8 cellular contexts compared by ENCODE assay signal in the genomic region with DNA sequence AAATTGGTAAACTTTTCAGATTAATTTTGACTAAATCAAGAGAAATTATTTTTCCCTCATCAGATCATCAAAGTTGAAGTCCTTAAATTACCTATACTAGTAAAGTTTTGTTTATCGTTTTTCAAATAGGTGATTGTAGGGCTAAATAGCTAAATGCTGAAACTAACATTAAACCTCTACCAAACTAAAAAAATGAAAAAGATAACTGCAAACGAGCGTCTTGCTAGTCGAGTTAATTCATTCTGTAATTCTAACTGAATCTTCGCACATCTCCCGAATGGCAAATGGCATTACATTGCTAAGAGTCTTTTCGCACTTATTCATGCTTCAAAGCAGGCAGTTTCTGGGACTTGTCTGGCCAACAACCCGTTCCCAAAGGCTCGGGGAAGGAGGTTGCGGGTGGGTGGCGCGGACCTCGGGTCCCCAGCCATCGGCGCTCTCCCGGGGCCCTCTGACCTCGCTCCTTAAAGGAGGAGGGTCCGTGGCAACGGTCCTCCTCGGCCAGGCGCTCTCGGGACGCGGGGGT. TPM values are rescaled to one million over a fixed set of nuclear protein-coding genes. Genes with fewer than 3 reads are reported as not detected.
A peak's percentile ranks its signal among the peaks of the same experiment; 100 is the strongest.
DNase-seq lines count a peak whose midpoint lies in the region; ATAC-seq lines count a peak whose summit lies in the region.

No MANE protein-coding gene starts in this region.

- H3K9me3 Mint-ChIP-seq in activated CD8-positive, alpha-beta memory T cell treated with anti-CD3 and anti-CD28 coated beads, Interleukin-2, amount 10 ng/mL, durations not matched to agents 7 days and 5 days (ENCODE audit: low read depth) = no peaks in the 10 kb centered on the region
- H3K9me3 Mint-ChIP-seq in activated T-helper 2 cell treated with anti-CD3 and anti-CD28 coated beads, Interferon-gamma antibody, Interleukin-2, Interleukin-4, amounts not matched to agents 10 μg/mL and 5 μg/mL and 100 μg/mL, durations not matched to agents 14 hours and 24 hours and 36 hours = no peaks in the 10 kb centered on the region
- H3K9me3 Mint-ChIP-seq in stimulated activated memory B cell treated with anti-CD40 and anti-IgM and Interleukin-4, amounts not matched to agents 10 μg/mL and 1 μg/mL and 100 μg/mL, for 72 hours = no peaks in the 10 kb centered on the region

- H3K27me3 Mint-ChIP-seq in activated CD8-positive, alpha-beta memory T cell treated with anti-CD3 and anti-CD28 coated beads, Interleukin-2, amount 10 ng/mL, durations not matched to agents 7 days and 5 days = peaks cover 79% of the 10 kb centered on the region
- H3K27me3 Mint-ChIP-seq in activated T-helper 2 cell treated with anti-CD3 and anti-CD28 coated beads, Interferon-gamma antibody, Interleukin-2, Interleukin-4, amounts not matched to agents 10 μg/mL and 5 μg/mL and 100 μg/mL, durations not matched to agents 14 hours and 24 hours and 36 hours (ENCODE audit: low read depth) = peaks cover 65% of the 10 kb centered on the region
- peaks cover 58% of the 10 kb centered on the region for H3K27me3 Mint-ChIP-seq in stimulated activated memory B cell treated with anti-CD40 and anti-IgM and Interleukin-4, amounts not matched to agents 10 μg/mL and 1 μg/mL and 100 μg/mL, for 72 hours

- H3K36me3 Mint-ChIP-seq in activated CD8-positive, alpha-beta memory T cell treated with anti-CD3 and anti-CD28 coated beads, Interleukin-2, amount 10 ng/mL, durations not matched to agents 7 days and 5 days = no peaks in the 10 kb centered on the region
- no peaks in the 10 kb centered on the region for H3K36me3 Mint-ChIP-seq in activated T-helper 2 cell treated with anti-CD3 and anti-CD28 coated beads, Interferon-gamma antibody, Interleukin-2, Interleukin-4, amounts not matched to agents 10 μg/mL and 5 μg/mL and 100 μg/mL, durations not matched to agents 14 hours and 24 hours and 36 hours (ENCODE audit: low read depth)
- no peaks in the 10 kb centered on the region for H3K36me3 Mint-ChIP-seq in stimulated activated memory B cell treated with anti-CD40 and anti-IgM and Interleukin-4, amounts not matched to agents 10 μg/mL and 1 μg/mL and 100 μg/mL, for 72 hours

- peak overlapping the region; percentile 19 for H3K27ac Mint-ChIP-seq in activated CD8-positive, alpha-beta memory T cell treated with anti-CD3 and anti-CD28 coated beads, Interleukin-2, amount 10 ng/mL, durations not matched to agents 7 days and 5 days
- H3K27ac Mint-ChIP-seq in activated T-helper 2 cell treated with anti-CD3 and anti-CD28 coated beads, Interferon-gamma antibody, Interleukin-2, Interleukin-4, amounts not matched to agents 10 μg/mL and 5 μg/mL and 100 μg/mL, durations not matched to agents 14 hours and 24 hours and 36 hours = no peak overlapping the region
- H3K27ac Mint-ChIP-seq in stimulated activated memory B cell treated with anti-CD40 and anti-IgM and Interleukin-4, amounts not matched to agents 10 μg/mL and 1 μg/mL and 100 μg/mL, for 72 hours = no peak overlapping the region

- DNase-seq in activated CD8-positive, alpha-beta memory T cell treated with anti-CD3 and anti-CD28 coated beads, Interleukin-2, amount 10 ng/mL, durations not matched to agents 7 days and 5 days = no peak
- no peak for DNase-seq in activated CD8-positive, alpha-beta memory T cell treated with anti-CD3 and anti-CD28 coated beads, Interleukin-2, amount 50 U/mL, for 48 hours
- no peak for DNase-seq in activated T-helper 2 cell treated with anti-CD3 and anti-CD28 coated beads, Interferon-gamma antibody, Interleukin-2, Interleukin-4, amounts not matched to agents 10 μg/mL and 5 μg/mL and 100 μg/mL, durations not matched to agents 14 hours and 24 hours and 36 hours (ENCODE audit: low spot score)
- no peak for DNase-seq in ACHN

- no peak for ATAC-seq in activated CD8-positive, alpha-beta memory T cell treated with anti-CD3 and anti-CD28 coated beads, Interleukin-2, amount 10 ng/mL, durations not matched to agents 7 days and 5 days
- no peak for ATAC-seq in stimulated activated memory B cell treated with anti-CD40 and anti-IgM and Interleukin-4, amounts not matched to agents 10 μg/mL and 1 μg/mL and 100 μg/mL, for 72 hours
- ATAC-seq in GM19328 (IDR thresholded peaks at IDR 0.05; ENCODE audit: unreplicated experiment) (no peak), GM18519 (IDR thresholded peaks at IDR 0.05; ENCODE audit: low FRiP score, unreplicated experiment) (no peak)

- intact Hi-C loops in activated T-helper 2 cell treated with anti-CD3 and anti-CD28 coated beads, Interferon-gamma antibody, Interleukin-2, Interleukin-4, amounts not matched to agents 10 μg/mL and 5 μg/mL and 100 μg/mL, durations not matched to agents 14 hours and 24 hours and 36 hours (cut with micrococcal nuclease) = loop anchor here (5.0 kb wide), 1 partner anchor 179 kb away; a partner anchor contains a TSS

- H3K4me1 Mint-ChIP-seq in activated CD8-positive, alpha-beta memory T cell treated with anti-CD3 and anti-CD28 coated beads, Interleukin-2, amount 10 ng/mL, durations not matched to agents 7 days and 5 days = peaks cover 9% of the 10 kb centered on the region
- peaks cover 3% of the 10 kb centered on the region for H3K4me1 Mint-ChIP-seq in activated T-helper 2 cell treated with anti-CD3 and anti-CD28 coated beads, Interferon-gamma antibody, Interleukin-2, Interleukin-4, amounts not matched to agents 10 μg/mL and 5 μg/mL and 100 μg/mL, durations not matched to agents 14 hours and 24 hours and 36 hours (ENCODE audit: low read depth)
- H3K4me1 Mint-ChIP-seq in stimulated activated memory B cell treated with anti-CD40 and anti-IgM and Interleukin-4, amounts not matched to agents 10 μg/mL and 1 μg/mL and 100 μg/mL, for 72 hours = peaks cover 6% of the 10 kb centered on the region

- H3K9me3 ChIP-seq in iPS-18c (ENCODE audit: control insufficient read depth, insufficient read depth, low read length) = no peaks in the 10 kb centered on the region

- peak overlapping the region; percentile 62 for H3K4me3 ChIP-seq in iPS-18c (ENCODE audit: insufficient read depth, low read depth, low read length)

- in situ Hi-C loops in ACHN (cut with HindIII; ENCODE audit: low pct_ligation_motif_present, low pct_unique_long_range_greater_than_20kb, low sequenced_read_pairs) = no loop called here

- peak overlapping the region; percentile 51 for H3K4me3 Mint-ChIP-seq in activated CD8-positive, alpha-beta memory T cell treated with anti-CD3 and anti-CD28 coated beads, Interleukin-2, amount 10 ng/mL, durations not matched to agents 7 days and 5 days
- peak overlapping the region; percentile 46 for H3K4me3 Mint-ChIP-seq in activated T-helper 2 cell treated with anti-CD3 and anti-CD28 coated beads, Interferon-gamma antibody, Interleukin-2, Interleukin-4, amounts not matched to agents 10 μg/mL and 5 μg/mL and 100 μg/mL, durations not matched to agents 14 hours and 24 hours and 36 hours (ENCODE audit: low read depth)
- H3K4me3 Mint-ChIP-seq in stimulated activated memory B cell treated with anti-CD40 and anti-IgM and Interleukin-4, amounts not matched to agents 10 μg/mL and 1 μg/mL and 100 μg/mL, for 72 hours = peak overlapping the region; percentile 60

- CTCF ChIA-PET in activated CD8-positive, alpha-beta memory T cell treated with anti-CD3 and anti-CD28 coated beads, Interleukin-2, amount 10 ng/mL, durations not matched to agents 7 days and 5 days (lab: Charles Lee) = no interaction called here

RNA-seq across cellular contexts. Expression of a gene that starts 43.8 kb away (rescaled TPM):
- total RNA-seq in activated CD8-positive, alpha-beta memory T cell treated with anti-CD3 and anti-CD28 coated beads, Interleukin-2, amount 10 ng/mL, durations not matched to agents 7 days and 5 days = not detected
- not detected in 2 replicates for total RNA-seq in activated T-helper 2 cell treated with anti-CD3 and anti-CD28 coated beads, Interferon-gamma antibody, Interleukin-2, Interleukin-4, amounts not matched to agents 10 μg/mL and 5 μg/mL and 100 μg/mL, durations not matched to agents 14 hours and 24 hours and 36 hours
